ENCODE assay signal across 28 cellular contexts in genomic region chr7:84136809-84137208, GRCh38.
"Had no signal": no experiment of that assay in that cellular context is flagged by ENCODE, and none has a peak within 500 bp of the region (broad histone marks: within the 10 kb centered on the region; RNA-seq: fewer than 3 reads in every experiment).

No MANE protein-coding gene starts in this region.

- ATAC-seq: activated naive CD4-positive, alpha-beta T cell treated with anti-CD3 and anti-CD28 coated beads, Interleukin-2, amount 50 U/mL, for 72 hours; activated T-cell treated with anti-CD3 and anti-CD28 coated beads, Interleukin-2, amount 50 U/mL, for 72 hours; gastroesophageal sphincter; heart right ventricle had no signal

- H3K27me3 ChIP-seq: ascending aorta, breast epithelium, cardiac muscle cell, colonic mucosa, esophagus squamous epithelium, gastroesophageal sphincter, heart right ventricle had no signal

- H3K4me3 Mint-ChIP-seq: activated CD4-positive, alpha-beta memory T cell treated with anti-CD3 and anti-CD28 coated beads, Interleukin-2, amount 10 ng/mL, durations not matched to agents 7 days and 5 days; activated CD4-positive, alpha-beta T cell treated with anti-CD3 and anti-CD28 coated beads, Interleukin-2, amount 10 ng/mL, durations not matched to agents 7 days and 5 days; activated naive CD4-positive, alpha-beta T cell treated with anti-CD3 and anti-CD28 coated beads, Interleukin-2, amount 10 ng/mL, durations not matched to agents 7 days and 5 days; activated naive CD8-positive, alpha-beta T cell treated with anti-CD3 and anti-CD28 coated beads, Interleukin-2, amount 10 ng/mL, durations not matched to agents 7 days and 5 days; activated T-cell treated with anti-CD3 and anti-CD28 coated beads, Interleukin-2, amount 50 U/mL, for 24 hours; activated T-cell treated with anti-CD3 and anti-CD28 coated beads, Interleukin-2, amount 50 U/mL, for 72 hours; brain had no signal

- H3K27me3 Mint-ChIP-seq: activated CD4-positive, alpha-beta memory T cell treated with anti-CD3 and anti-CD28 coated beads, Interleukin-2, amount 10 ng/mL, durations not matched to agents 7 days and 5 days; activated CD4-positive, alpha-beta T cell treated with anti-CD3 and anti-CD28 coated beads, Interleukin-2, amount 10 ng/mL, durations not matched to agents 7 days and 5 days; activated naive CD4-positive, alpha-beta T cell treated with anti-CD3 and anti-CD28 coated beads, Interleukin-2, amount 10 ng/mL, durations not matched to agents 7 days and 5 days; activated naive CD8-positive, alpha-beta T cell treated with anti-CD3 and anti-CD28 coated beads, Interleukin-2, amount 10 ng/mL, durations not matched to agents 7 days and 5 days; activated T-cell treated with anti-CD3 and anti-CD28 coated beads, Interleukin-2, amount 50 U/mL, for 24 hours; brain had no signal

- H3K4me1 Mint-ChIP-seq: activated CD4-positive, alpha-beta memory T cell treated with anti-CD3 and anti-CD28 coated beads, Interleukin-2, amount 10 ng/mL, durations not matched to agents 7 days and 5 days; activated CD4-positive, alpha-beta T cell treated with anti-CD3 and anti-CD28 coated beads, Interleukin-2, amount 10 ng/mL, durations not matched to agents 7 days and 5 days; activated naive CD4-positive, alpha-beta T cell treated with anti-CD3 and anti-CD28 coated beads, Interleukin-2, amount 10 ng/mL, durations not matched to agents 7 days and 5 days; activated naive CD8-positive, alpha-beta T cell treated with anti-CD3 and anti-CD28 coated beads, Interleukin-2, amount 10 ng/mL, durations not matched to agents 7 days and 5 days had no signal

- H3K36me3 ChIP-seq: ascending aorta, breast epithelium, colonic mucosa, esophagus squamous epithelium, heart right ventricle had no signal

- H3K4me1 ChIP-seq: ascending aorta, breast epithelium, colonic mucosa, esophagus squamous epithelium, heart right ventricle had no signal

- H3K9me3 Mint-ChIP-seq: activated naive CD4-positive, alpha-beta T cell treated with anti-CD3 and anti-CD28 coated beads, Interleukin-2, amount 10 ng/mL, durations not matched to agents 7 days and 5 days; activated naive CD8-positive, alpha-beta T cell treated with anti-CD3 and anti-CD28 coated beads, Interleukin-2, amount 10 ng/mL, durations not matched to agents 7 days and 5 days had no signal

- H3K4me3 ChIP-seq: ascending aorta, breast epithelium, cardiac muscle cell, colonic mucosa, esophagus squamous epithelium, gastroesophageal sphincter, heart right ventricle had no signal

- H3K36me3 Mint-ChIP-seq: activated naive CD4-positive, alpha-beta T cell treated with anti-CD3 and anti-CD28 coated beads, Interleukin-2, amount 10 ng/mL, durations not matched to agents 7 days and 5 days; activated naive CD4-positive, alpha-beta T cell treated with anti-CD3 and anti-CD28 coated beads, Interleukin-2, amount 50 U/mL, for 72 hours had no signal

- DNase-seq: activated CD4-positive, alpha-beta memory T cell treated with anti-CD3 and anti-CD28 coated beads, Interleukin-2, amount 10 ng/mL, durations not matched to agents 7 days and 5 days; activated CD4-positive, alpha-beta T cell treated with anti-CD3 and anti-CD28 coated beads for 1 hour; activated CD4-positive, alpha-beta T cell treated with anti-CD3 and anti-CD28 coated beads for 4 hours; activated CD4-positive, alpha-beta T cell treated with anti-CD3 and anti-CD28 coated beads, Interleukin-2, amount 10 ng/mL, durations not matched to agents 7 days and 5 days; activated CD4-positive, alpha-beta T cell treated with anti-CD3 and anti-CD28 coated beads, Interleukin-2, amount 50 U/mL, for 4 hours; activated CD8-positive, alpha-beta memory T cell treated with anti-CD3 and anti-CD28 coated beads, Interleukin-2, amount 50 U/mL, for 48 hours; activated gamma-delta T cell; activated naive CD4-positive, alpha-beta T cell; activated naive CD4-positive, alpha-beta T cell treated with anti-CD3 and anti-CD28 coated beads, Interleukin-2, amount 10 ng/mL, durations not matched to agents 7 days and 5 days; activated naive CD8-positive, alpha-beta T cell treated with anti-CD3 and anti-CD28 coated beads, Interleukin-2, amount 10 ng/mL, durations not matched to agents 7 days and 5 days; activated T-cell treated with anti-CD3 and anti-CD28 coated beads for 4 hours; activated T-cell treated with anti-CD3 and anti-CD28 coated beads, Interleukin-2, amount 50 U/mL, for 24 hours; activated T-cell treated with anti-CD3 and anti-CD28 coated beads, Interleukin-2, amount 50 U/mL, for 72 hours; central memory CD4-positive, alpha-beta T cell; cerebellar nuclear complex; colonic mucosa; effector CD8-positive, alpha-beta T cell; esophagus squamous epithelium; foreskin melanocyte; heart right ventricle; T-helper 2 cell had no signal

- H3K27ac Mint-ChIP-seq: activated CD4-positive, alpha-beta memory T cell treated with anti-CD3 and anti-CD28 coated beads, Interleukin-2, amount 10 ng/mL, durations not matched to agents 7 days and 5 days; activated CD4-positive, alpha-beta T cell treated with anti-CD3 and anti-CD28 coated beads, Interleukin-2, amount 10 ng/mL, durations not matched to agents 7 days and 5 days; activated naive CD4-positive, alpha-beta T cell treated with anti-CD3 and anti-CD28 coated beads, Interleukin-2, amount 10 ng/mL, durations not matched to agents 7 days and 5 days; activated naive CD4-positive, alpha-beta T cell treated with anti-CD3 and anti-CD28 coated beads, Interleukin-2, amount 50 U/mL, for 72 hours; activated naive CD8-positive, alpha-beta T cell treated with anti-CD3 and anti-CD28 coated beads, Interleukin-2, amount 10 ng/mL, durations not matched to agents 7 days and 5 days; activated T-cell treated with anti-CD3 and anti-CD28 coated beads, Interleukin-2, amount 50 U/mL, for 24 hours; activated T-cell treated with anti-CD3 and anti-CD28 coated beads, Interleukin-2, amount 50 U/mL, for 72 hours had no signal

- H3K27ac ChIP-seq: ascending aorta, breast epithelium, cardiac muscle cell, colonic mucosa, epithelial cell of prostate, esophagus squamous epithelium, gastroesophageal sphincter, heart right ventricle had no signal

- H3K9me3 ChIP-seq: ascending aorta, breast epithelium, colonic mucosa, esophagus squamous epithelium, gastroesophageal sphincter, heart right ventricle had no signal
